8 cellular contexts compared by ENCODE assay signal in genomic region chr12:118103231-118103600, GRCh38. TPM values are rescaled to one million over a fixed set of nuclear protein-coding genes. Genes with fewer than 3 reads are reported as not detected.
DNase-seq lines count a peak whose midpoint lies in the region; ATAC-seq and TF ChIP-seq lines count a peak whose summit lies in the region.

No MANE protein-coding gene starts in this region.

- H3K36me3 ChIP-seq in HUES64 (ENCODE audit: insufficient read depth, low read length) (peaks cover 8% of the 10 kb centered on the region), left ventricle myocardium inferior (no peaks in the 10 kb centered on the region)

- no peak overlapping the region for H3K27ac Mint-ChIP-seq in activated CD8-positive, alpha-beta T cell treated with anti-CD3 and anti-CD28 coated beads, Interleukin-2, amount 10 ng/mL, durations not matched to agents 7 days and 5 days

- H3K27ac ChIP-seq in HUES64 (ENCODE audit: low read depth, low read length) (peak overlapping the region; percentile 85), left ventricle myocardium inferior (replicated peaks) (peak overlapping the region; percentile 90)

- POLR2A ChIA-PET in activated CD8-positive, alpha-beta T cell treated with anti-CD3 and anti-CD28 coated beads, Interleukin-2, amount 10 ng/mL, durations not matched to agents 7 days and 5 days (lab: Charles Lee) = no interaction called here

- H3K27me3 Mint-ChIP-seq in activated CD8-positive, alpha-beta T cell treated with anti-CD3 and anti-CD28 coated beads, Interleukin-2, amount 10 ng/mL, durations not matched to agents 7 days and 5 days (ENCODE audit: low read depth) = peaks cover 21% of the 10 kb centered on the region

- H3K9ac ChIP-seq in HUES64 (ENCODE audit: low read depth, low read length) = peak overlapping the region; percentile 80

- H3K27me3 ChIP-seq in HUES64 (ENCODE audit: insufficient read depth, low read length) = no peaks in the 10 kb centered on the region
- no peaks in the 10 kb centered on the region for H3K27me3 ChIP-seq in left ventricle myocardium inferior (ENCODE audit: low read depth)

- CTCF ChIA-PET in activated CD8-positive, alpha-beta T cell treated with anti-CD3 and anti-CD28 coated beads, Interleukin-2, amount 10 ng/mL, durations not matched to agents 7 days and 5 days (lab: Charles Lee) = interaction anchor here (1.5 kb wide), 1 partner anchor 12 kb away, joined by 4 read pairs; no protein-coding TSS in a partner anchor

- H3K9me3 ChIP-seq in HUES64 (ENCODE audit: insufficient read depth, low read depth, low read length) (no peaks in the 10 kb centered on the region), left ventricle myocardium inferior (replicated peaks) (no peaks in the 10 kb centered on the region)

- WGBS in HUES64 = under 1% methylated on average over 30 of the region's 30 CpGs

- H3K4me1 ChIP-seq in HUES64 (ENCODE audit: insufficient read depth, low read length) = peaks cover 12% of the 10 kb centered on the region; the same call in 1 of the 2 replicates
- H3K4me1 ChIP-seq in left ventricle myocardium inferior = peaks cover 31% of the 10 kb centered on the region

- no peaks in the 10 kb centered on the region for H3K36me3 Mint-ChIP-seq in activated CD8-positive, alpha-beta T cell treated with anti-CD3 and anti-CD28 coated beads, Interleukin-2, amount 10 ng/mL, durations not matched to agents 7 days and 5 days (ENCODE audit: low read depth)

- H3K4me3 Mint-ChIP-seq in activated CD8-positive, alpha-beta T cell treated with anti-CD3 and anti-CD28 coated beads, Interleukin-2, amount 10 ng/mL, durations not matched to agents 7 days and 5 days = peak overlapping the region; percentile 80

- intact Hi-C loops in left ventricle myocardium inferior (cut with micrococcal nuclease) = no loop called here

- H3K4me1 Mint-ChIP-seq in activated CD8-positive, alpha-beta T cell treated with anti-CD3 and anti-CD28 coated beads, Interleukin-2, amount 10 ng/mL, durations not matched to agents 7 days and 5 days (ENCODE audit: low read depth) = peaks cover 8% of the 10 kb centered on the region

- ATAC-seq in activated CD8-positive, alpha-beta T cell treated with anti-CD3 and anti-CD28 coated beads, Interleukin-2, amount 10 ng/mL, durations not matched to agents 7 days and 5 days = peak; percentile 10
- ATAC-seq in esophagus mucosa (no peak), left lobe of liver (no peak)

- TF ChIP-seq CTCF in left ventricle myocardium inferior (IDR thresholded peaks at IDR 0.05; ENCODE audit: borderline replicate concordance) (no peak), retinal pigment epithelial cell (conservative IDR thresholded peaks at IDR 0.05; ENCODE audit: low read depth, low read length) (no peak)

- peak overlapping the region; percentile 75 for H3K4me3 ChIP-seq in HUES64 (ENCODE audit: low read length)
- peak overlapping the region; percentile 92 for H3K4me3 ChIP-seq in left ventricle myocardium inferior
- peak overlapping the region; percentile 72 for H3K4me3 ChIP-seq in retinal pigment epithelial cell (ENCODE audit: low read length)

- DNase-seq in EH (ENCODE audit: low read depth) (peak; percentile 17), left ventricle myocardium inferior (no peak), retinal pigment epithelial cell (ENCODE audit: low read depth) (no peak), left lobe of liver (ENCODE audit: low spot score) (no peak), hippocampal formation (lab: John Stamatoyannopoulos, UW) (no peak)
- peak; percentile 20 for DNase-seq in activated CD8-positive, alpha-beta T cell treated with anti-CD3 and anti-CD28 coated beads, Interleukin-2, amount 10 ng/mL, durations not matched to agents 7 days and 5 days

- H3K9me3 Mint-ChIP-seq in activated CD8-positive, alpha-beta T cell treated with anti-CD3 and anti-CD28 coated beads, Interleukin-2, amount 10 ng/mL, durations not matched to agents 7 days and 5 days (ENCODE audit: insufficient read depth) = no peaks in the 10 kb centered on the region

RNA-seq across cellular contexts. Expression of gene VSIG10, which starts 0.6 kb away (rescaled TPM):
- 41.9 TPM for polyA plus RNA-seq in HUES64 (2013, experiment 1 of 2)
- 34.6 TPM for polyA plus RNA-seq in HUES64 (2013, experiment 2 of 2)
- 1 to 10 TPM; 7.5 to 8.2 TPM for total RNA-seq in activated CD8-positive, alpha-beta T cell treated with anti-CD3 and anti-CD28 coated beads, Interleukin-2, amount 10 ng/mL, durations not matched to agents 7 days and 5 days
- total RNA-seq in left ventricle myocardium inferior (12.1 TPM), esophagus mucosa (14.5 TPM), left lobe of liver (20.7 TPM)

RNA-seq across cellular contexts. Expression of gene PEBP1, which starts 32.7 kb away (rescaled TPM):
- polyA plus RNA-seq in HUES64 (2013, experiment 1 of 2) = 271 TPM
- 266 TPM for polyA plus RNA-seq in HUES64 (2013, experiment 2 of 2)
- 100 to 1,000 TPM; 115 to 118 TPM for total RNA-seq in activated CD8-positive, alpha-beta T cell treated with anti-CD3 and anti-CD28 coated beads, Interleukin-2, amount 10 ng/mL, durations not matched to agents 7 days and 5 days
- 461 TPM for total RNA-seq in left ventricle myocardium inferior
- total RNA-seq in esophagus mucosa = 142 TPM
- 662 TPM for total RNA-seq in left lobe of liver

RNA-seq across cellular contexts. Expression of gene WSB2, which starts 42.2 kb away (rescaled TPM):
- polyA plus RNA-seq in HUES64 (2013, experiment 1 of 2) = 38.8 TPM
- polyA plus RNA-seq in HUES64 (2013, experiment 2 of 2) = 44.1 TPM
- total RNA-seq in activated CD8-positive, alpha-beta T cell treated with anti-CD3 and anti-CD28 coated beads, Interleukin-2, amount 10 ng/mL, durations not matched to agents 7 days and 5 days = 10 to 100 TPM; 44.6 to 45.0 TPM
- total RNA-seq in left ventricle myocardium inferior (100 TPM), esophagus mucosa (86.7 TPM), left lobe of liver (51.4 TPM)

Comparison
In these comparisons a context has a peak if more than half of its experiments do, and no peak if none do; other contexts are left out.
1. DNase-seq: peak in EH (single experiment) and activated CD8-positive, alpha-beta T cell treated with anti-CD3 and anti-CD28 coated beads, Interleukin-2, amount 10 ng/mL, durations not matched to agents 7 days and 5 days (single experiment); none in left ventricle myocardium inferior (single experiment), retinal pigment epithelial cell (single experiment), left lobe of liver (single experiment) and hippocampal formation (0 of 2).
2. Peak in every context shown above with its lines, with median percentiles within 50 percentile points of each other: H3K4me3 ChIP-seq.